29 cellular contexts compared by ENCODE assay signal in genomic region chr7:133408212-133408611, GRCh38.
"Had no signal": no experiment of that assay in that cellular context is flagged by ENCODE, and none has a peak within 500 bp of the region (broad histone marks: within the 10 kb centered on the region; RNA-seq: fewer than 3 reads in every experiment).

No MANE protein-coding gene starts in this region.

- H3K27me3 ChIP-seq: neural progenitor cell, ovary, spleen, stomach, thyroid gland, tibial nerve, upper lobe of left lung, vagina had no signal

- H3K27ac Mint-ChIP-seq: natural killer cell; nephron; neural progenitor cell; progenitor cell of endocrine pancreas; stimulated activated effector memory CD8-positive, alpha-beta T cell treated with anti-CD3 and anti-CD28 coated beads, Interleukin-12 subunit alpha, Interleukin-12 subunit beta, amount 100 ng/mL, for 72 hours; stimulated activated naive B cell treated with anti-CD40 and anti-IgM and Interleukin-4, amounts not matched to agents 10 μg/mL and 1 μg/mL and 100 μg/mL, for 72 hours; stimulated activated naive CD8-positive, alpha-beta T cell treated with anti-CD3 and anti-CD28 coated beads, Interleukin-15, Interleukin-2, amounts not matched to agents 100 ng/mL and 50 ng/mL, for 24 hours had no signal

- H3K27ac ChIP-seq: neural progenitor cell, ovary, parathyroid adenoma, psoas muscle, skin epidermis, spleen, stomach, thoracic aorta, thyroid gland, tibial nerve, upper lobe of left lung, vagina had no signal

- H3K4me1 Mint-ChIP-seq: nephron, neural progenitor cell had no signal

- DNase-seq: natural killer cell; occipital lobe; ovary; psoas muscle; right cardiac atrium; spleen; stimulated activated CD4-positive, alpha-beta T cell treated with anti-CD3 and anti-CD28 coated beads, Interleukin-12 subunit alpha, Interleukin-12 subunit beta, amount 100 ng/mL, for 4 hours; stimulated activated CD4-positive, alpha-beta T cell treated with anti-CD3 and anti-CD28 coated beads, Interleukin-2, amount 100 ng/mL, for 24 hours; stimulated activated CD4-positive, alpha-beta T cell treated with anti-CD3 and anti-CD28 coated beads, Interleukin-2, amount 100 ng/mL, for 48 hours; stimulated activated CD4-positive, alpha-beta T cell treated with anti-CD3 and anti-CD28 coated beads, Interleukin-4, amount 100 ng/mL, for 24 hours; stimulated activated naive B cell treated with anti-CD40 and anti-IgM and Interleukin-4, amounts not matched to agents 10 μg/mL and 1 μg/mL and 100 μg/mL, for 72 hours; stimulated activated naive CD4-positive, alpha-beta T cell treated with Interleukin-2 at 50 U/mL for 16 hours; stomach; thyroid gland; trophoblast cell; upper lobe of left lung had no signal

- ATAC-seq: natural killer cell; psoas muscle; right cardiac atrium; sciatic nerve; stimulated activated effector memory CD8-positive, alpha-beta T cell treated with anti-CD3 and anti-CD28 coated beads, Interleukin-12 subunit alpha, Interleukin-12 subunit beta, amount 100 ng/mL, for 72 hours; stimulated activated naive B cell treated with anti-CD40 and anti-IgM and Interleukin-4, amounts not matched to agents 10 μg/mL and 1 μg/mL and 100 μg/mL, for 72 hours had no signal

- H3K9ac ChIP-seq: neural progenitor cell, parathyroid adenoma had no signal

- H3K9me3 ChIP-seq: ovary, psoas muscle, spleen, stomach, thoracic aorta, thyroid gland, tibial nerve, upper lobe of left lung, vagina had no signal

- FAIRE-seq: urothelium cell line had no signal

- H2AFZ ChIP-seq: neural progenitor cell, parathyroid adenoma had no signal

- H3K9me3 Mint-ChIP-seq: nephron, neural progenitor cell had no signal

- H3K36me3 ChIP-seq: neural progenitor cell, ovary, stomach, thoracic aorta, thyroid gland, tibial nerve, upper lobe of left lung, vagina had no signal

- H3K4me1 ChIP-seq: neural progenitor cell, psoas muscle, stomach, thyroid gland, vagina had no signal

- H3K4me2 ChIP-seq: neural progenitor cell, smooth muscle cell had no signal

- H3K4me3 Mint-ChIP-seq: natural killer cell; nephron; neural progenitor cell; stimulated activated effector memory CD8-positive, alpha-beta T cell treated with anti-CD3 and anti-CD28 coated beads, Interleukin-12 subunit alpha, Interleukin-12 subunit beta, amount 100 ng/mL, for 72 hours; stimulated activated naive B cell treated with anti-CD40 and anti-IgM and Interleukin-4, amounts not matched to agents 10 μg/mL and 1 μg/mL and 100 μg/mL, for 72 hours; stimulated activated naive CD8-positive, alpha-beta T cell treated with anti-CD3 and anti-CD28 coated beads, Interleukin-15, Interleukin-2, amounts not matched to agents 100 ng/mL and 50 ng/mL, for 24 hours had no signal

- H3K27me3 Mint-ChIP-seq: progenitor cell of endocrine pancreas; stimulated activated naive B cell treated with anti-CD40 and anti-IgM and Interleukin-4, amounts not matched to agents 10 μg/mL and 1 μg/mL and 100 μg/mL, for 72 hours; stimulated activated naive CD8-positive, alpha-beta T cell treated with anti-CD3 and anti-CD28 coated beads, Interleukin-15, Interleukin-2, amounts not matched to agents 100 ng/mL and 50 ng/mL, for 24 hours had no signal

- H3K36me3 Mint-ChIP-seq: natural killer cell; neural progenitor cell; stimulated activated effector memory CD8-positive, alpha-beta T cell treated with anti-CD3 and anti-CD28 coated beads, Interleukin-12 subunit alpha, Interleukin-12 subunit beta, amount 100 ng/mL, for 72 hours had no signal

- H3K4me3 ChIP-seq: neural progenitor cell, ovary, psoas muscle, skin epidermis, smooth muscle cell, spleen, stomach, thoracic aorta, thyroid gland, tibial nerve, upper lobe of left lung, vagina had no signal
